9 cellular contexts compared by ENCODE assay signal in genomic region chr11:69013009-69013951, GRCh38. TPM values are rescaled to one million over a fixed set of nuclear protein-coding genes. Genes with fewer than 3 reads are reported as not detected.
DNase-seq lines count a peak whose midpoint lies in the region; ATAC-seq, FAIRE-seq and TF ChIP-seq lines count a peak whose summit lies in the region.
"Had no signal": no experiment of that assay in that cellular context is flagged by ENCODE, and none has a peak within 500 bp of the region (broad histone marks: within the 10 kb centered on the region; RNA-seq: fewer than 3 reads in every experiment).

TSS of gene MRGPRF (minus strand) at chr11:69013246. CDS start at chr11:69009901, 3,345 bp downstream.

- peak in 1 of 3 donors; percentile 13 for TF ChIP-seq POLR2A in body of pancreas (IDR thresholded peaks at IDR 0.05)

- H3K4me1 ChIP-seq in body of pancreas: peaks cover 25% of the 10 kb centered on the region
- H3K4me1 ChIP-seq in stomach smooth muscle (ENCODE audit: control insufficient read depth, insufficient read depth, low read length): peaks cover 62% of the 10 kb centered on the region

- intact Hi-C loops in body of pancreas (cut with DNase I): no loop called here

- 12 to 25% methylated on average over 14 to 43 of the region's 43 CpGs for WGBS in body of pancreas, 2 donors

- H3K4me3 ChIP-seq in body of pancreas (no peak within 1 kb of the TSS), stomach smooth muscle (ENCODE audit: low read length in 2 of 2) (peak within 1 kb of the TSS; percentile 95 to 97)

- peaks cover 0 to 5% of the 10 kb centered on the region in 2 donors for H3K27me3 ChIP-seq in body of pancreas
- no peaks in the 10 kb centered on the region for H3K27me3 ChIP-seq in stomach smooth muscle (ENCODE audit: control insufficient read depth in 1 of 2, insufficient read depth in 2 of 2, low read length in 2 of 2)

- H3K27ac Mint-ChIP-seq in activated T-cell treated with anti-CD3 and anti-CD28 coated beads, Interleukin-2, amount 50 U/mL, for 72 hours: no peak within 1 kb of the TSS

- H3K27me3 Mint-ChIP-seq in activated T-cell treated with anti-CD3 and anti-CD28 coated beads, Interleukin-2, amount 50 U/mL, for 72 hours (ENCODE audit: low read depth): peaks cover 14% of the 10 kb centered on the region

- ATAC-seq in body of pancreas (peak; percentile 27), GM21390 (IDR thresholded peaks at IDR 0.05; ENCODE audit: unreplicated experiment) (no peak)
- no peak for ATAC-seq in activated T-cell treated with anti-CD3 and anti-CD28 coated beads, Interleukin-2, amount 50 U/mL, for 72 hours (replicated peaks in 1 of 2)

- TF ChIP-seq CTCF in body of pancreas (IDR thresholded peaks at IDR 0.05): peak in 3 of 7 experiments; percentile 18 to 27 (median 25)
- TF ChIP-seq CTCF in D721Med (IDR thresholded peaks at IDR 0.05; ENCODE audit: insufficient read depth, missing control alignments): no peak

- H3K27ac ChIP-seq in body of pancreas: peak within 1 kb of the TSS in 2 of 4 donors; percentile 32 to 47
- H3K27ac ChIP-seq in stomach smooth muscle (ENCODE audit: low read length): peak within 1 kb of the TSS; percentile 99

- FAIRE-seq in D721Med (lab: Jason Lieb, UNC): no peak

- peak within 1 kb of the TSS; percentile 90 to 97 for H3K9ac ChIP-seq in stomach smooth muscle (ENCODE audit: low read length in 2 of 2)

- no peaks in the 10 kb centered on the region for H3K9me3 Mint-ChIP-seq in activated T-cell treated with anti-CD3 and anti-CD28 coated beads, Interleukin-2, amount 50 U/mL, for 72 hours

- H3K4me3 Mint-ChIP-seq in activated T-cell treated with anti-CD3 and anti-CD28 coated beads, Interleukin-2, amount 50 U/mL, for 72 hours: no peak within 1 kb of the TSS

- H3K9me3 ChIP-seq in body of pancreas (no peaks in the 10 kb centered on the region), stomach smooth muscle (ENCODE audit: control insufficient read depth in 2 of 2, low read length in 2 of 2) (no peaks in the 10 kb centered on the region)

- H3K36me3 ChIP-seq in body of pancreas (replicated peaks in 1 of 2; ENCODE audit: insufficient read depth in 1 of 2, low read depth in 2 of 2) (no peaks in the 10 kb centered on the region), stomach smooth muscle (ENCODE audit: control insufficient read depth in 2 of 2, insufficient read depth in 2 of 2, low read length in 2 of 2) (peaks cover 4 to 6% of the 10 kb centered on the region in 2 donors)

- peak; percentile 49 for DNase-seq in HS-5 (ENCODE audit: low read depth)
- peak; percentile 55 to 65 (median 59) for DNase-seq in body of pancreas
- peak; percentile 54 for DNase-seq in iris pigment epithelial cell (ENCODE audit: low read depth)
- DNase-seq in NCI-H1694 treated with DMSO at 0.1 percent for 48 hours (lab: John Stamatoyannopoulos, UW): no peak
- no peak for DNase-seq in D721Med (ENCODE audit: insufficient read length, low spot score)
- DNase-seq in activated T-cell treated with anti-CD3 and anti-CD28 coated beads, Interleukin-2, amount 50 U/mL, for 72 hours: no peak

- no peaks in the 10 kb centered on the region for H3K4me1 Mint-ChIP-seq in activated T-cell treated with anti-CD3 and anti-CD28 coated beads, Interleukin-2, amount 50 U/mL, for 72 hours (ENCODE audit: low read depth)

- no peaks in the 10 kb centered on the region for H3K36me3 Mint-ChIP-seq in activated T-cell treated with anti-CD3 and anti-CD28 coated beads, Interleukin-2, amount 50 U/mL, for 72 hours (ENCODE audit: insufficient read depth in 2 of 2)

RNA-seq across cellular contexts. Expression of gene MRGPRF, which starts in this region (rescaled TPM):
- 1 to 10 TPM; 4.7 to 7.6 TPM for total RNA-seq in body of pancreas
- not detected for total RNA-seq in activated T-cell treated with anti-CD3 and anti-CD28 coated beads, Interleukin-2, amount 50 U/mL, for 72 hours
- total RNA-seq: pulmonary artery endothelial cell had no signal

Comparison
In these comparisons a context has a peak if more than half of its experiments do, and no peak if none do; other contexts are left out.
1. RNA of gene MRGPRF (total RNA-seq): 4.7 to 7.6 TPM in body of pancreas; not detected in activated T-cell treated with anti-CD3 and anti-CD28 coated beads, Interleukin-2, amount 50 U/mL, for 72 hours; every median in the first group is over 4 times any median in the second.
2. DNase-seq: peak in HS-5 (single experiment), body of pancreas (4 of 4) and iris pigment epithelial cell (single experiment); none in NCI-H1694 treated with DMSO at 0.1 percent for 48 hours (single experiment), D721Med (single experiment) and activated T-cell treated with anti-CD3 and anti-CD28 coated beads, Interleukin-2, amount 50 U/mL, for 72 hours (0 of 2).
3. H3K4me3 ChIP-seq: peak in stomach smooth muscle (2 of 2); none in body of pancreas (0 of 2).